ENCODE assay signal across 1 cellular context in the genomic region with DNA sequence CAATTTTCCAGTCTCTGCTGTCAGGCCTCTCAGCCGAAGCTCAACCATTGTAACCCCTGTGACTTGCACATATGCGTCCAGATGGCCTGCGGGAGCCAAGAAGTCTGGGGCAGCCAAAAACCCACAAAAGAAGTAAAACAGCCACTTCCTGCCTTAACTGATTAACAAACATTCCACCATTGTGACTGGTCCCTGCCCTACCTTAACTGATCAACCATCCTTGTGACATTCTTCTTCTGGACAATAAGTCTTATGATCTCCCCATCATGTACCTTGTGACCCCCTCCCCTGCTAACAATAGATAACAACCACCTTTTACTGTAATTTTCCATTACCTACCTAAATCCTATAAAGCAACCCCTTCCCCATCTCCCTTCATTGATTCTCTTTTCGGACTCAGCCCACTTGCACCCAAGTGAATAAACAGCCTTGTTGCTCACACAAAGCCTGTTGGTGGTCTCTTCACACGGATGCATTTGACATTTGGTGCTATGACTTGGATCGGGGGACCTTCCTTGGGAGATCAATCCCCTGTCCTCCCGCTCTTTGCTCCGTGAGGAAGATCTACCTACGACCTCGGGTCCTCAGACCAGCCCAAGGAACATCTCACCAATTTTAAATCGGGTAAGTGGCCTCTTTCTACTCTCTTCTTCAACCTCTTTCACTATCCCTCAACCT.
TF ChIP-seq lines count a peak whose summit lies in the region.

No MANE protein-coding gene starts in this region.

TF ChIP-seq in K562, 482 proteins besides CTCF, POLR2A, EP300 and RAD21 (continued from another document and continues in another):
- TF ChIP-seq MAFK (IDR thresholded peaks at IDR 0.05; ENCODE audit: low read length) (no peak), PCBP2 (IDR thresholded peaks at IDR 0.05; ENCODE audit: low read depth, low read length, poor library complexity, severe bottlenecking) (no peak), VEZF1 (CRISPR knock-in tag; IDR thresholded peaks at IDR 0.05) (peak; percentile 28; the same call in 1 of the 2 replicates), EZH2 (IDR thresholded peaks at IDR 0.05; ENCODE audit: borderline replicate concordance, low read depth, low read length) (no peak), RHOXF2B (CRISPR knock-in tag; conservative IDR thresholded peaks at IDR 0.05) (0 out of 2 replicates have a peak, but pooled peaks have one; percentile 8), HDAC2 (IDR thresholded peaks at IDR 0.05) (peak; percentile 47; the same call in 1 of the 2 replicates), ZBTB5 (IDR thresholded peaks at IDR 0.05) (no peak), NUFIP1 (IDR thresholded peaks at IDR 0.05; ENCODE audit: partially characterized antibody) (no peak), KAT2B (IDR thresholded peaks at IDR 0.05; ENCODE audit: low read depth, low read length) (no peak), POLR2B (IDR thresholded peaks at IDR 0.05; ENCODE audit: low read depth, partially characterized antibody) (peak; percentile 56), MCM5 (IDR thresholded peaks at IDR 0.05; ENCODE audit: low read depth) (no peak), ETV1 (tag; conservative IDR thresholded peaks at IDR 0.05; ENCODE audit: low read depth) (peak; percentile 86), HDAC1 (IDR thresholded peaks at IDR 0.05) (peak; percentile 17 to 48; a peak in 2 of 4 replicates), YY1 (IDR thresholded peaks at IDR 0.05; ENCODE audit: borderline replicate concordance in 1 of 3, control insufficient read depth in 1 of 3, extremely low read depth in 1 of 3, insufficient read depth in 3 of 3, insufficient read length in 1 of 3, insufficient replicate concordance in 2 of 3, low read depth in 1 of 3, low read length in 2 of 3) (peak in 1 of 3 experiments; percentile 62)
- TF ChIP-seq, protein P1, sequence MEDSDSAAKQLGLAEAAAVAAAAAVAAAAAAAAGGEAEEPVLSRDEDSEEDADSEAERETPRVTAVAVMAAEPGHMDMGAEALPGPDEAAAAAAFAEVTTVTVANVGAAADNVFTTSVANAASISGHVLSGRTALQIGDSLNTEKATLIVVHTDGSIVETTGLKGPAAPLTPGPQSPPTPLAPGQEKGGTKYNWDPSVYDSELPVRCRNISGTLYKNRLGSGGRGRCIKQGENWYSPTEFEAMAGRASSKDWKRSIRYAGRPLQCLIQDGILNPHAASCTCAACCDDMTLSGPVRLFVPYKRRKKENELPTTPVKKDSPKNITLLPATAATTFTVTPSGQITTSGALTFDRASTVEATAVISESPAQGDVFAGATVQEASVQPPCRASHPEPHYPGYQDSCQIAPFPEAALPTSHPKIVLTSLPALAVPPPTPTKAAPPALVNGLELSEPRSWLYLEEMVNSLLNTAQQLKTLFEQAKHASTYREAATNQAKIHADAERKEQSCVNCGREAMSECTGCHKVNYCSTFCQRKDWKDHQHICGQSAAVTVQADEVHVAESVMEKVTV (CRISPR knock-in tag; IDR thresholded peaks at IDR 0.05), result no peak
- TF ChIP-seq, protein P2, sequence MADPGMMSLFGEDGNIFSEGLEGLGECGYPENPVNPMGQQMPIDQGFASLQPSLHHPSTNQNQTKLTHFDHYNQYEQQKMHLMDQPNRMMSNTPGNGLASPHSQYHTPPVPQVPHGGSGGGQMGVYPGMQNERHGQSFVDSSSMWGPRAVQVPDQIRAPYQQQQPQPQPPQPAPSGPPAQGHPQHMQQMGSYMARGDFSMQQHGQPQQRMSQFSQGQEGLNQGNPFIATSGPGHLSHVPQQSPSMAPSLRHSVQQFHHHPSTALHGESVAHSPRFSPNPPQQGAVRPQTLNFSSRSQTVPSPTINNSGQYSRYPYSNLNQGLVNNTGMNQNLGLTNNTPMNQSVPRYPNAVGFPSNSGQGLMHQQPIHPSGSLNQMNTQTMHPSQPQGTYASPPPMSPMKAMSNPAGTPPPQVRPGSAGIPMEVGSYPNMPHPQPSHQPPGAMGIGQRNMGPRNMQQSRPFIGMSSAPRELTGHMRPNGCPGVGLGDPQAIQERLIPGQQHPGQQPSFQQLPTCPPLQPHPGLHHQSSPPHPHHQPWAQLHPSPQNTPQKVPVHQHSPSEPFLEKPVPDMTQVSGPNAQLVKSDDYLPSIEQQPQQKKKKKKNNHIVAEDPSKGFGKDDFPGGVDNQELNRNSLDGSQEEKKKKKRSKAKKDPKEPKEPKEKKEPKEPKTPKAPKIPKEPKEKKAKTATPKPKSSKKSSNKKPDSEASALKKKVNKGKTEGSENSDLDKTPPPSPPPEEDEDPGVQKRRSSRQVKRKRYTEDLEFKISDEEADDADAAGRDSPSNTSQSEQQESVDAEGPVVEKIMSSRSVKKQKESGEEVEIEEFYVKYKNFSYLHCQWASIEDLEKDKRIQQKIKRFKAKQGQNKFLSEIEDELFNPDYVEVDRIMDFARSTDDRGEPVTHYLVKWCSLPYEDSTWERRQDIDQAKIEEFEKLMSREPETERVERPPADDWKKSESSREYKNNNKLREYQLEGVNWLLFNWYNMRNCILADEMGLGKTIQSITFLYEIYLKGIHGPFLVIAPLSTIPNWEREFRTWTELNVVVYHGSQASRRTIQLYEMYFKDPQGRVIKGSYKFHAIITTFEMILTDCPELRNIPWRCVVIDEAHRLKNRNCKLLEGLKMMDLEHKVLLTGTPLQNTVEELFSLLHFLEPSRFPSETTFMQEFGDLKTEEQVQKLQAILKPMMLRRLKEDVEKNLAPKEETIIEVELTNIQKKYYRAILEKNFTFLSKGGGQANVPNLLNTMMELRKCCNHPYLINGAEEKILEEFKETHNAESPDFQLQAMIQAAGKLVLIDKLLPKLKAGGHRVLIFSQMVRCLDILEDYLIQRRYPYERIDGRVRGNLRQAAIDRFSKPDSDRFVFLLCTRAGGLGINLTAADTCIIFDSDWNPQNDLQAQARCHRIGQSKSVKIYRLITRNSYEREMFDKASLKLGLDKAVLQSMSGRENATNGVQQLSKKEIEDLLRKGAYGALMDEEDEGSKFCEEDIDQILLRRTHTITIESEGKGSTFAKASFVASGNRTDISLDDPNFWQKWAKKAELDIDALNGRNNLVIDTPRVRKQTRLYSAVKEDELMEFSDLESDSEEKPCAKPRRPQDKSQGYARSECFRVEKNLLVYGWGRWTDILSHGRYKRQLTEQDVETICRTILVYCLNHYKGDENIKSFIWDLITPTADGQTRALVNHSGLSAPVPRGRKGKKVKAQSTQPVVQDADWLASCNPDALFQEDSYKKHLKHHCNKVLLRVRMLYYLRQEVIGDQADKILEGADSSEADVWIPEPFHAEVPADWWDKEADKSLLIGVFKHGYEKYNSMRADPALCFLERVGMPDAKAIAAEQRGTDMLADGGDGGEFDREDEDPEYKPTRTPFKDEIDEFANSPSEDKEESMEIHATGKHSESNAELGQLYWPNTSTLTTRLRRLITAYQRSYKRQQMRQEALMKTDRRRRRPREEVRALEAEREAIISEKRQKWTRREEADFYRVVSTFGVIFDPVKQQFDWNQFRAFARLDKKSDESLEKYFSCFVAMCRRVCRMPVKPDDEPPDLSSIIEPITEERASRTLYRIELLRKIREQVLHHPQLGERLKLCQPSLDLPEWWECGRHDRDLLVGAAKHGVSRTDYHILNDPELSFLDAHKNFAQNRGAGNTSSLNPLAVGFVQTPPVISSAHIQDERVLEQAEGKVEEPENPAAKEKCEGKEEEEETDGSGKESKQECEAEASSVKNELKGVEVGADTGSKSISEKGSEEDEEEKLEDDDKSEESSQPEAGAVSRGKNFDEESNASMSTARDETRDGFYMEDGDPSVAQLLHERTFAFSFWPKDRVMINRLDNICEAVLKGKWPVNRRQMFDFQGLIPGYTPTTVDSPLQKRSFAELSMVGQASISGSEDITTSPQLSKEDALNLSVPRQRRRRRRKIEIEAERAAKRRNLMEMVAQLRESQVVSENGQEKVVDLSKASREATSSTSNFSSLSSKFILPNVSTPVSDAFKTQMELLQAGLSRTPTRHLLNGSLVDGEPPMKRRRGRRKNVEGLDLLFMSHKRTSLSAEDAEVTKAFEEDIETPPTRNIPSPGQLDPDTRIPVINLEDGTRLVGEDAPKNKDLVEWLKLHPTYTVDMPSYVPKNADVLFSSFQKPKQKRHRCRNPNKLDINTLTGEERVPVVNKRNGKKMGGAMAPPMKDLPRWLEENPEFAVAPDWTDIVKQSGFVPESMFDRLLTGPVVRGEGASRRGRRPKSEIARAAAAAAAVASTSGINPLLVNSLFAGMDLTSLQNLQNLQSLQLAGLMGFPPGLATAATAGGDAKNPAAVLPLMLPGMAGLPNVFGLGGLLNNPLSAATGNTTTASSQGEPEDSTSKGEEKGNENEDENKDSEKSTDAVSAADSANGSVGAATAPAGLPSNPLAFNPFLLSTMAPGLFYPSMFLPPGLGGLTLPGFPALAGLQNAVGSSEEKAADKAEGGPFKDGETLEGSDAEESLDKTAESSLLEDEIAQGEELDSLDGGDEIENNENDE (IDR thresholded peaks at IDR 0.05; ENCODE audit: low read depth, low read length), result no peak
- TF ChIP-seq, protein P3, sequence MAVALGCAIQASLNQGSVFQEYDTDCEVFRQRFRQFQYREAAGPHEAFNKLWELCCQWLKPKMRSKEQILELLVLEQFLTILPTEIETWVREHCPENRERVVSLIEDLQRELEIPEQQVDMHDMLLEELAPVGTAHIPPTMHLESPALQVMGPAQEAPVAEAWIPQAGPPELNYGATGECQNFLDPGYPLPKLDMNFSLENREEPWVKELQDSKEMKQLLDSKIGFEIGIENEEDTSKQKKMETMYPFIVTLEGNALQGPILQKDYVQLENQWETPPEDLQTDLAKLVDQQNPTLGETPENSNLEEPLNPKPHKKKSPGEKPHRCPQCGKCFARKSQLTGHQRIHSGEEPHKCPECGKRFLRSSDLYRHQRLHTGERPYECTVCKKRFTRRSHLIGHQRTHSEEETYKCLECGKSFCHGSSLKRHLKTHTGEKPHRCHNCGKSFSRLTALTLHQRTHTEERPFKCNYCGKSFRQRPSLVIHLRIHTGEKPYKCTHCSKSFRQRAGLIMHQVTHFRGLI (CRISPR knock-in tag; IDR thresholded peaks at IDR 0.05), result 0 out of 2 replicates have a peak, but pooled peaks have one; percentile 57
